ENCODE assay signal across 19 cellular contexts in genomic region chr5:133738271-133738670, GRCh38.
"Had no signal": no experiment of that assay in that cellular context is flagged by ENCODE, and none has a peak within 500 bp of the region (broad histone marks: within the 10 kb centered on the region; RNA-seq: fewer than 3 reads in every experiment).

No MANE protein-coding gene starts in this region.

- H3K9me3 Mint-ChIP-seq: activated naive CD4-positive, alpha-beta T cell treated with anti-CD3 and anti-CD28 coated beads for 36 hours; central memory CD8-positive, alpha-beta T cell; T-helper 2 cell treated with Interferon-gamma antibody and Interleukin-4, amounts not matched to agents 5 μg/mL and 100 μg/mL, for 36 hours had no signal

- H3K4me1 Mint-ChIP-seq: central memory CD8-positive, alpha-beta T cell had no signal

- H3K4me3 Mint-ChIP-seq: activated naive CD4-positive, alpha-beta T cell treated with anti-CD3 and anti-CD28 coated beads for 36 hours; central memory CD8-positive, alpha-beta T cell; naive thymus-derived CD4-positive, alpha-beta T cell; T-helper 2 cell treated with Interferon-gamma antibody and Interleukin-4, amounts not matched to agents 5 μg/mL and 100 μg/mL, for 36 hours had no signal

- H3K36me3 Mint-ChIP-seq: naive thymus-derived CD4-positive, alpha-beta T cell had no signal

- H3K27ac ChIP-seq: body of pancreas, gastroesophageal sphincter, heart right ventricle, neutrophil, suprapubic skin had no signal

- ATAC-seq: body of pancreas; gastroesophageal sphincter; heart right ventricle; left lobe of liver; naive thymus-derived CD4-positive, alpha-beta T cell had no signal

- H3K36me3 ChIP-seq: gastroesophageal sphincter, heart right ventricle, neutrophil, suprapubic skin had no signal

- H3K27me3 ChIP-seq: body of pancreas, neutrophil had no signal

- H3K4me1 ChIP-seq: body of pancreas, gastroesophageal sphincter, heart right ventricle, suprapubic skin had no signal

- H3K4me3 ChIP-seq: body of pancreas, gastroesophageal sphincter, heart right ventricle, suprapubic skin had no signal

- FAIRE-seq: small intestine had no signal

- DNase-seq: activated CD4-positive, CD25-positive, alpha-beta regulatory T cell treated with anti-CD3 and anti-CD28 coated beads, Interleukin-2, amount 50 U/mL, for 72 hours; activated naive CD4-positive, alpha-beta T cell treated with anti-CD3 and anti-CD28 coated beads for 36 hours; activated T-cell treated with anti-CD3 and anti-CD28 coated beads for 4 hours; body of pancreas; effector memory CD4-positive, alpha-beta T cell; heart right ventricle; naive thymus-derived CD4-positive, alpha-beta T cell; posterior cingulate gyrus; small intestine; stimulated activated CD4-positive, alpha-beta T cell treated with anti-CD3 and anti-CD28 coated beads, Interleukin-4, amount 100 ng/mL, for 4 hours; stimulated activated CD8-positive, alpha-beta memory T cell treated with anti-CD3 and anti-CD28 coated beads, Interleukin-4, amount 100 ng/mL, for 48 hours; stimulated activated naive CD4-positive, alpha-beta T cell treated with Interleukin-2 at 50 U/mL for 16 hours; trophoblast cell had no signal

- H3K27ac Mint-ChIP-seq: activated naive CD4-positive, alpha-beta T cell treated with anti-CD3 and anti-CD28 coated beads for 36 hours; naive thymus-derived CD4-positive, alpha-beta T cell; T-helper 2 cell treated with Interferon-gamma antibody and Interleukin-4, amounts not matched to agents 5 μg/mL and 100 μg/mL, for 36 hours had no signal

- H3K9me3 ChIP-seq: body of pancreas, neutrophil, suprapubic skin had no signal
